20 cellular contexts compared by ENCODE assay signal in genomic region chr5:15495026-15495425, GRCh38. TPM values are rescaled to one million over a fixed set of nuclear protein-coding genes. Genes with fewer than 3 reads are reported as not detected.
"Had no signal": no experiment of that assay in that cellular context is flagged by ENCODE, and none has a peak within 500 bp of the region (broad histone marks: within the 10 kb centered on the region; RNA-seq: fewer than 3 reads in every experiment).

No MANE protein-coding gene starts in this region.

- DNase-seq: activated CD4-positive, alpha-beta memory T cell treated with anti-CD3 and anti-CD28 coated beads, Interleukin-2, amount 10 ng/mL, durations not matched to agents 7 days and 5 days; activated CD4-positive, alpha-beta T cell treated with anti-CD3 and anti-CD28 coated beads for 36 hours; activated effector memory CD4-positive, alpha-beta T cell treated with Interleukin-2 at 50 U/mL for 16 hours; activated T-cell treated with anti-CD3 and anti-CD28 coated beads, Interleukin-2, amount 50 U/mL, for 24 hours; dorsolateral prefrontal cortex; endodermal cell; lower lobe of right lung; pancreas; stimulated activated CD4-positive, alpha-beta T cell treated with anti-CD3 and anti-CD28 coated beads, Interleukin-12 subunit alpha, Interleukin-12 subunit beta, amount 100 ng/mL, for 4 hours; stimulated activated CD4-positive, alpha-beta T cell treated with anti-CD3 and anti-CD28 coated beads, Interleukin-2, amount 100 ng/mL, for 24 hours; T-helper 17 cell; upper lobe of right lung; WERI-Rb-1 had no signal

- ATAC-seq: activated CD4-positive, alpha-beta T cell treated with anti-CD3 and anti-CD28 coated beads for 36 hours; lower lobe of right lung; pancreas; stimulated activated effector memory CD8-positive, alpha-beta T cell treated with anti-CD3 and anti-CD28 coated beads, Interleukin-12 subunit alpha, Interleukin-12 subunit beta, amount 100 ng/mL, for 72 hours; T-helper 17 cell; upper lobe of right lung had no signal

- H3K4me3 Mint-ChIP-seq: activated CD4-positive, alpha-beta memory T cell treated with anti-CD3 and anti-CD28 coated beads, Interleukin-2, amount 10 ng/mL, durations not matched to agents 7 days and 5 days; activated CD4-positive, alpha-beta T cell treated with anti-CD3 and anti-CD28 coated beads for 36 hours; activated naive CD4-positive, alpha-beta T cell treated with anti-CD3 and anti-CD28 coated beads, Interleukin-2, amount 50 U/mL, for 24 hours; activated T-cell treated with anti-CD3 and anti-CD28 coated beads, Interleukin-2, amount 50 U/mL, for 24 hours; endodermal cell; mesothelial cell of epicardium; neural progenitor cell; stimulated activated effector memory CD8-positive, alpha-beta T cell treated with anti-CD3 and anti-CD28 coated beads, Interleukin-12 subunit alpha, Interleukin-12 subunit beta, amount 100 ng/mL, for 72 hours; T-helper 17 cell had no signal

- H2AFZ ChIP-seq: neural progenitor cell had no signal

- H3K36me3 Mint-ChIP-seq: activated naive CD4-positive, alpha-beta T cell treated with anti-CD3 and anti-CD28 coated beads, Interleukin-2, amount 50 U/mL, for 24 hours; mesothelial cell of epicardium; neural progenitor cell; stimulated activated effector memory CD8-positive, alpha-beta T cell treated with anti-CD3 and anti-CD28 coated beads, Interleukin-12 subunit alpha, Interleukin-12 subunit beta, amount 100 ng/mL, for 72 hours had no signal

- H3K4me1 Mint-ChIP-seq: activated CD4-positive, alpha-beta memory T cell treated with anti-CD3 and anti-CD28 coated beads, Interleukin-2, amount 10 ng/mL, durations not matched to agents 7 days and 5 days; activated CD4-positive, alpha-beta T cell treated with anti-CD3 and anti-CD28 coated beads for 36 hours; activated naive CD4-positive, alpha-beta T cell treated with anti-CD3 and anti-CD28 coated beads, Interleukin-2, amount 50 U/mL, for 24 hours; stimulated activated effector memory CD8-positive, alpha-beta T cell treated with anti-CD3 and anti-CD28 coated beads, Interleukin-12 subunit alpha, Interleukin-12 subunit beta, amount 100 ng/mL, for 72 hours; T-helper 17 cell had no signal

- H3K4me1 ChIP-seq: pancreas had no signal

- H3K9me3 Mint-ChIP-seq: endodermal cell, mesothelial cell of epicardium, neural progenitor cell had no signal

- H3K27me3 ChIP-seq: adrenal gland, cardiac muscle cell, upper lobe of right lung had no signal

- H3K4me2 ChIP-seq: neural progenitor cell had no signal

- H3K27ac ChIP-seq: adrenal gland, cardiac muscle cell, dorsolateral prefrontal cortex, lower lobe of right lung, neural progenitor cell, pancreas, thoracic aorta, upper lobe of right lung, WERI-Rb-1 had no signal

- H3K36me3 ChIP-seq: adrenal gland, cardiac muscle cell, lower lobe of right lung, neural progenitor cell, pancreas, thoracic aorta, upper lobe of right lung, WERI-Rb-1 had no signal

- H3K4me3 ChIP-seq: adrenal gland, cardiac muscle cell, dorsolateral prefrontal cortex, lower lobe of right lung, neural progenitor cell, pancreas, thoracic aorta, upper lobe of right lung had no signal

- H3K27ac Mint-ChIP-seq: activated CD4-positive, alpha-beta memory T cell treated with anti-CD3 and anti-CD28 coated beads, Interleukin-2, amount 10 ng/mL, durations not matched to agents 7 days and 5 days; activated CD4-positive, alpha-beta T cell treated with anti-CD3 and anti-CD28 coated beads for 36 hours; activated naive CD4-positive, alpha-beta T cell treated with anti-CD3 and anti-CD28 coated beads, Interleukin-2, amount 50 U/mL, for 24 hours; activated T-cell treated with anti-CD3 and anti-CD28 coated beads, Interleukin-2, amount 50 U/mL, for 24 hours; endodermal cell; mesothelial cell of epicardium; neural progenitor cell; stimulated activated effector memory CD8-positive, alpha-beta T cell treated with anti-CD3 and anti-CD28 coated beads, Interleukin-12 subunit alpha, Interleukin-12 subunit beta, amount 100 ng/mL, for 72 hours; T-helper 17 cell had no signal

- H3K9me3 ChIP-seq: adrenal gland, lower lobe of right lung, pancreas, thoracic aorta, upper lobe of right lung had no signal

RNA-seq across cellular contexts. Expression of gene FBXL7, which starts 5.0 kb away (rescaled TPM):
- total RNA-seq: activated CD4-positive, alpha-beta memory T cell treated with anti-CD3 and anti-CD28 coated beads, Interleukin-2, amount 10 ng/mL, durations not matched to agents 7 days and 5 days; activated CD4-positive, alpha-beta T cell treated with anti-CD3 and anti-CD28 coated beads for 36 hours; T-helper 17 cell had no signal
